Comparison of ENCODE assay signal across 10 cellular contexts in the genomic region with DNA sequence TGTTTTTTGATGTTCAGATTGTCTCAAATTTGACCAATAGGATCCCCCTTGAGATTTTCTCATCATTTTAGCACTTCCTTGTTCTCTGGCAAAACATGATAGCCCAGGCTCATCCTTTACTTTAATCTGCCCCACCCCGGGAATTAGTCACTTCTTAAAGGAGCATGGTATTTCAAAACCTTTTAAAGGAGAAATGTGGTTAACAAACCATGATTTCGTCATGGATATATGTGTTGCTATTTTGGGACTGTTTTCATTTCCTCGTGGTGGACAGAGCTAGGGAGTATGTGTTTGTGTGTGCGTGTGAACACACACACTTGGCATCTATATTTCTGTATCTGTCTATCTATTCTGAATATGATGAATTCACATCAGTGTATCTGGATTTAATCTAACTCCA.
DNase-seq lines count a peak whose midpoint lies in the region; ATAC-seq and TF ChIP-seq lines count a peak whose summit lies in the region.
"Had no signal": no experiment of that assay in that cellular context is flagged by ENCODE, and none has a peak within 500 bp of the region (broad histone marks: within the 10 kb centered on the region; RNA-seq: fewer than 3 reads in every experiment).

No MANE protein-coding gene starts in this region.

- H3K9me3 ChIP-seq in SJSA1 (replicated peaks), result no peaks in the 10 kb centered on the region
- H3K9me3 ChIP-seq in colonic mucosa, result no peaks in the 10 kb centered on the region
- no peaks in the 10 kb centered on the region for H3K9me3 ChIP-seq in testis
- H3K9me3 ChIP-seq: suprapubic skin had no signal

- H3K27ac Mint-ChIP-seq in activated CD8-positive, alpha-beta T cell treated with anti-CD3 and anti-CD28 coated beads for 36 hours, result peak overlapping the region; percentile 28
- no peak overlapping the region for H3K27ac Mint-ChIP-seq in activated CD8-positive, alpha-beta T cell treated with anti-CD3 and anti-CD28 coated beads, Interleukin-2, amount 10 ng/mL, durations not matched to agents 7 days and 5 days
- peak overlapping the region; percentile 55 for H3K27ac Mint-ChIP-seq in stimulated activated effector memory CD8-positive, alpha-beta T cell treated with anti-CD3 and anti-CD28 coated beads, Interleukin-12 subunit alpha, Interleukin-12 subunit beta, amount 100 ng/mL, for 72 hours

- POLR2A ChIA-PET in activated CD8-positive, alpha-beta T cell treated with anti-CD3 and anti-CD28 coated beads for 36 hours (lab: Charles Lee), result no interaction called here
- POLR2A ChIA-PET in activated CD8-positive, alpha-beta T cell treated with anti-CD3 and anti-CD28 coated beads, Interleukin-2, amount 10 ng/mL, durations not matched to agents 7 days and 5 days (lab: Charles Lee), result no interaction called here

- H3K27me3 ChIP-seq in SJSA1 (replicated peaks), result no peaks in the 10 kb centered on the region
- no peaks in the 10 kb centered on the region for H3K27me3 ChIP-seq in colonic mucosa
- H3K27me3 ChIP-seq in testis, result no peaks in the 10 kb centered on the region
- H3K27me3 ChIP-seq: suprapubic skin had no signal

- H3K9ac ChIP-seq in colonic mucosa (ENCODE audit: low read depth in 2 of 2, low read length in 2 of 2), result no peak overlapping the region

- H3K27ac ChIP-seq in SJSA1 (peak overlapping the region; percentile 37), colonic mucosa (no peak overlapping the region), testis (no peak overlapping the region)
- H3K27ac ChIP-seq: suprapubic skin had no signal

- H3K27me3 Mint-ChIP-seq in activated CD8-positive, alpha-beta T cell treated with anti-CD3 and anti-CD28 coated beads for 36 hours, result no peaks in the 10 kb centered on the region
- no peaks in the 10 kb centered on the region for H3K27me3 Mint-ChIP-seq in activated CD8-positive, alpha-beta T cell treated with anti-CD3 and anti-CD28 coated beads, Interleukin-2, amount 10 ng/mL, durations not matched to agents 7 days and 5 days (ENCODE audit: low read depth)

- peaks cover 42% of the 10 kb centered on the region for H3K36me3 Mint-ChIP-seq in activated CD8-positive, alpha-beta T cell treated with anti-CD3 and anti-CD28 coated beads for 36 hours (ENCODE audit: low read depth)
- H3K36me3 Mint-ChIP-seq in activated CD8-positive, alpha-beta T cell treated with anti-CD3 and anti-CD28 coated beads, Interleukin-2, amount 10 ng/mL, durations not matched to agents 7 days and 5 days (ENCODE audit: low read depth), result peaks cover 49% of the 10 kb centered on the region
- H3K36me3 Mint-ChIP-seq in stimulated activated effector memory CD8-positive, alpha-beta T cell treated with anti-CD3 and anti-CD28 coated beads, Interleukin-12 subunit alpha, Interleukin-12 subunit beta, amount 100 ng/mL, for 72 hours, result peaks cover 100% of the 10 kb centered on the region

- TF ChIP-seq CTCF in activated CD8-positive, alpha-beta T cell treated with anti-CD3 and anti-CD28 coated beads for 36 hours (IDR thresholded peaks at IDR 0.05), result no peak
- TF ChIP-seq CTCF in colonic mucosa (IDR thresholded peaks at IDR 0.05) (no peak), testis (IDR thresholded peaks at IDR 0.05) (no peak)

- no peak overlapping the region for H3K4me3 ChIP-seq in SJSA1
- no peak overlapping the region for H3K4me3 ChIP-seq in colonic mucosa
- no peak overlapping the region for H3K4me3 ChIP-seq in testis
- H3K4me3 ChIP-seq: suprapubic skin had no signal

- peaks cover 8% of the 10 kb centered on the region for H3K4me1 Mint-ChIP-seq in activated CD8-positive, alpha-beta T cell treated with anti-CD3 and anti-CD28 coated beads for 36 hours (ENCODE audit: low read depth)
- H3K4me1 Mint-ChIP-seq in activated CD8-positive, alpha-beta T cell treated with anti-CD3 and anti-CD28 coated beads, Interleukin-2, amount 10 ng/mL, durations not matched to agents 7 days and 5 days (ENCODE audit: low read depth), result no peaks in the 10 kb centered on the region
- no peaks in the 10 kb centered on the region for H3K4me1 Mint-ChIP-seq in stimulated activated effector memory CD8-positive, alpha-beta T cell treated with anti-CD3 and anti-CD28 coated beads, Interleukin-12 subunit alpha, Interleukin-12 subunit beta, amount 100 ng/mL, for 72 hours

- H3K36me3 ChIP-seq in SJSA1 (peaks cover 72% of the 10 kb centered on the region), colonic mucosa (peaks cover 11% of the 10 kb centered on the region), testis (ENCODE audit: low read depth, missing control alignments) (no peaks in the 10 kb centered on the region)

- no peak for ATAC-seq in activated CD8-positive, alpha-beta T cell treated with anti-CD3 and anti-CD28 coated beads for 36 hours
- ATAC-seq in activated CD8-positive, alpha-beta T cell treated with anti-CD3 and anti-CD28 coated beads, Interleukin-2, amount 10 ng/mL, durations not matched to agents 7 days and 5 days, result no peak
- ATAC-seq in stimulated activated effector memory CD8-positive, alpha-beta T cell treated with anti-CD3 and anti-CD28 coated beads, Interleukin-12 subunit alpha, Interleukin-12 subunit beta, amount 100 ng/mL, for 72 hours, result no peak

- no peak overlapping the region for H3K4me3 Mint-ChIP-seq in activated CD8-positive, alpha-beta T cell treated with anti-CD3 and anti-CD28 coated beads for 36 hours
- H3K4me3 Mint-ChIP-seq in activated CD8-positive, alpha-beta T cell treated with anti-CD3 and anti-CD28 coated beads, Interleukin-2, amount 10 ng/mL, durations not matched to agents 7 days and 5 days, result no peak overlapping the region
- no peak overlapping the region for H3K4me3 Mint-ChIP-seq in stimulated activated effector memory CD8-positive, alpha-beta T cell treated with anti-CD3 and anti-CD28 coated beads, Interleukin-12 subunit alpha, Interleukin-12 subunit beta, amount 100 ng/mL, for 72 hours

- no peaks in the 10 kb centered on the region for H3K9me3 Mint-ChIP-seq in activated CD8-positive, alpha-beta T cell treated with anti-CD3 and anti-CD28 coated beads for 36 hours
- H3K9me3 Mint-ChIP-seq in activated CD8-positive, alpha-beta T cell treated with anti-CD3 and anti-CD28 coated beads, Interleukin-2, amount 10 ng/mL, durations not matched to agents 7 days and 5 days (ENCODE audit: insufficient read depth), result no peaks in the 10 kb centered on the region
- no peaks in the 10 kb centered on the region for H3K9me3 Mint-ChIP-seq in stimulated activated effector memory CD8-positive, alpha-beta T cell treated with anti-CD3 and anti-CD28 coated beads, Interleukin-12 subunit alpha, Interleukin-12 subunit beta, amount 100 ng/mL, for 72 hours

- intact Hi-C loops in activated CD8-positive, alpha-beta T cell treated with anti-CD3 and anti-CD28 coated beads for 36 hours (cut with micrococcal nuclease), result no loop called here
- intact Hi-C loops in colonic mucosa (cut with DNase I), result no loop called here
- intact Hi-C loops in testis (cut with DNase I; ENCODE audit: low total_unique reads), result no loop called here

- CTCF ChIA-PET in activated CD8-positive, alpha-beta T cell treated with anti-CD3 and anti-CD28 coated beads for 36 hours (lab: Charles Lee), result no interaction called here
- CTCF ChIA-PET in activated CD8-positive, alpha-beta T cell treated with anti-CD3 and anti-CD28 coated beads, Interleukin-2, amount 10 ng/mL, durations not matched to agents 7 days and 5 days (lab: Charles Lee), result no interaction called here

- TF ChIP-seq POLR2A in testis (IDR thresholded peaks at IDR 0.05), result no peak

- H3K4me1 ChIP-seq in SJSA1 (replicated peaks) (peaks cover 7% of the 10 kb centered on the region), colonic mucosa (no peaks in the 10 kb centered on the region), testis (no peaks in the 10 kb centered on the region)
- H3K4me1 ChIP-seq: suprapubic skin had no signal

- 72 to 79% methylated on average over 4 of the region's 4 CpGs for WGBS in testis, 2 donors

- DNase-seq in activated CD8-positive, alpha-beta T cell treated with anti-CD3 and anti-CD28 coated beads for 36 hours, result no peak
- no peak for DNase-seq in activated CD8-positive, alpha-beta T cell treated with anti-CD3 and anti-CD28 coated beads, Interleukin-2, amount 10 ng/mL, durations not matched to agents 7 days and 5 days
- DNase-seq in SJSA1 (ENCODE audit: low read depth in 1 of 2, low spot score in 2 of 2) (peak in 1 of 2 experiments; percentile 49), fibroblast of gingiva (ENCODE audit: low read depth) (peak; percentile 95), colonic mucosa (no peak), NCI-H1105 (lab: John Stamatoyannopoulos, UW) (no peak), testis (no peak)
- no peak for DNase-seq in stimulated activated effector memory CD8-positive, alpha-beta T cell treated with anti-CD3 and anti-CD28 coated beads, Interleukin-12 subunit alpha, Interleukin-12 subunit beta, amount 100 ng/mL, for 72 hours (ENCODE audit: low spot score in 2 of 2)
- DNase-seq: KG1 had no signal
